ENCODE assay signal across 1 cellular context in the genomic region with DNA sequence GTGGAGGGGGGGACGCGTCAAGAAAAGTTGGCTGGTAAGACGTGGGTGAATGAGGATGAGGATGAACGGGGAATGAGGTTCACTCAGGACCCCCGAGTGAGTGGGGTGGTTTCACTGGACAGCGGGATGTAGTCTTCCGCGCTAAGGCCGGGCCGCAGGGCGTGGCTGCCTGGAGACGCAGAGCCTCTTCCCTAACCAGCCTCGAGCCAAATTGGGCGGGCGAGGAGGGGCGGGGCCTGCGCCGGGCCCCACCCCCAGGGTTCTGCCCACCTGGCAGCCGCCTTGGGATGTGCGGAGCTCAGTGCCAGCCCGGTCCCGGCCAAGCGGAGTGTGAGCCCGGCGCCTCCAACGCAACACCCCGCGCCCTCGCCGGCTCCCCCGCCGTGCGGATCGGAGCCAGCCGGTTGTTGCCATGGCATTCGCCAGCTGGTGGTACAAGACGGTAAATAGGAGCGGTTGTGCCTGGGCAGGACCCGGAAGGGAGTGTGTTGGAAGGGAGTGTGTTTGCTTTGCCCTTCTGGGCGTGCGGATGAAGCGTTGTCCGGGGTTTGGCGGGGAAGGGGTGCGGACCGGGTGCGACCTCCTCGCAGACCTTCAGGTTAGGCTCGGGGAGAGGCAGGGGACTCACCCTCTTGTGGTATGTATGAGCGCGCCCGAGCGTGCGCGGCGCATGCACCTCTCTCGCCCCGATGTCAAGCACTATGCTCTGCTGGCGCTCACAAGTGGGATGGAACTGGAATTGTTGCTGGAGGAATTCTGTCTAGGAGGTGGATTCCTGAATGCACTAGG.
TF ChIP-seq lines count a peak whose summit lies in the region.

No MANE protein-coding gene starts in this region.

TF ChIP-seq in HepG2, 621 proteins besides CTCF, POLR2A, EP300 and RAD21 (continued from another document and continues in another):
- TF ChIP-seq, protein P1, sequence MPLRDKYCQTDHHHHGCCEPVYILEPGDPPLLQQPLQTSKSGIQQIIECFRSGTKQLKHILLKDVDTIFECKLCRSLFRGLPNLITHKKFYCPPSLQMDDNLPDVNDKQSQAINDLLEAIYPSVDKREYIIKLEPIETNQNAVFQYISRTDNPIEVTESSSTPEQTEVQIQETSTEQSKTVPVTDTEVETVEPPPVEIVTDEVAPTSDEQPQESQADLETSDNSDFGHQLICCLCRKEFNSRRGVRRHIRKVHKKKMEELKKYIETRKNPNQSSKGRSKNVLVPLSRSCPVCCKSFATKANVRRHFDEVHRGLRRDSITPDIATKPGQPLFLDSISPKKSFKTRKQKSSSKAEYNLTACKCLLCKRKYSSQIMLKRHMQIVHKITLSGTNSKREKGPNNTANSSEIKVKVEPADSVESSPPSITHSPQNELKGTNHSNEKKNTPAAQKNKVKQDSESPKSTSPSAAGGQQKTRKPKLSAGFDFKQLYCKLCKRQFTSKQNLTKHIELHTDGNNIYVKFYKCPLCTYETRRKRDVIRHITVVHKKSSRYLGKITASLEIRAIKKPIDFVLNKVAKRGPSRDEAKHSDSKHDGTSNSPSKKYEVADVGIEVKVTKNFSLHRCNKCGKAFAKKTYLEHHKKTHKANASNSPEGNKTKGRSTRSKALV (CRISPR knock-in tag; IDR thresholded peaks at IDR 0.05), result peak; percentile 67; the same call in 1 of the 2 replicates
- TF ChIP-seq ZNF530 (CRISPR knock-in tag; IDR thresholded peaks at IDR 0.05; ENCODE audit: low read depth) (no peak), TCF12 (IDR thresholded peaks at IDR 0.05) (no peak), TCF12 (CRISPR knock-in tag; IDR thresholded peaks at IDR 0.05) (no peak), ZNF761 (CRISPR knock-in tag; conservative IDR thresholded peaks at IDR 0.05) (0 out of 2 replicates have a peak, but pooled peaks have one; percentile 1), NR1H2 (CRISPR knock-in tag; IDR thresholded peaks at IDR 0.05; ENCODE audit: borderline replicate concordance, low read depth) (no peak), NFE2 (CRISPR knock-in tag; IDR thresholded peaks at IDR 0.05) (no peak), GZF1 (CRISPR knock-in tag; IDR thresholded peaks at IDR 0.05) (no peak), ZNF12 (CRISPR knock-in tag; IDR thresholded peaks at IDR 0.05) (0 out of 2 replicates have a peak, but pooled peaks have one; percentile 19), ATF7-NPFF (CRISPR knock-in tag; IDR thresholded peaks at IDR 0.05; ENCODE audit: low read depth) (no peak), KLF12 (CRISPR knock-in tag; IDR thresholded peaks at IDR 0.05; ENCODE audit: borderline replicate concordance) (0 out of 2 replicates have a peak, but pooled peaks have one; percentile 48), TEAD2 (CRISPR knock-in tag; IDR thresholded peaks at IDR 0.05) (no peak), ZNF484 (CRISPR knock-in tag; IDR thresholded peaks at IDR 0.05; ENCODE audit: borderline replicate concordance, low read depth) (no peak), ZBTB3 (CRISPR knock-in tag; IDR thresholded peaks at IDR 0.05; ENCODE audit: borderline replicate concordance, low read depth) (no peak), EHMT2 (IDR thresholded peaks at IDR 0.05; ENCODE audit: borderline replicate concordance, low read depth, low read length) (no peak), POLR2AphosphoS5 (IDR thresholded peaks at IDR 0.05; ENCODE audit: low read depth, low read length) (peak; percentile 22; the same call in 1 of the 2 replicates), ZFP82 (CRISPR knock-in tag; IDR thresholded peaks at IDR 0.05; ENCODE audit: borderline replicate concordance) (no peak), ZBTB1 (CRISPR knock-in tag; IDR thresholded peaks at IDR 0.05; ENCODE audit: borderline replicate concordance) (no peak), ZBTB7A (CRISPR knock-in tag; IDR thresholded peaks at IDR 0.05) (no peak), ATAD3A (CRISPR knock-in tag; IDR thresholded peaks at IDR 0.05) (no peak), CBX5 (CRISPR knock-in tag; IDR thresholded peaks at IDR 0.05; ENCODE audit: borderline replicate concordance) (no peak), ARNTL (CRISPR knock-in tag; IDR thresholded peaks at IDR 0.05) (no peak), ZNF614 (CRISPR knock-in tag; IDR thresholded peaks at IDR 0.05; ENCODE audit: borderline replicate concordance) (no peak), ASH2L (IDR thresholded peaks at IDR 0.05; ENCODE audit: insufficient read length, low read depth, low read length) (peak; percentile 55), SAP130 (CRISPR knock-in tag; IDR thresholded peaks at IDR 0.05; ENCODE audit: low read depth) (peak; percentile 67), ZNF350 (CRISPR knock-in tag; IDR thresholded peaks at IDR 0.05; ENCODE audit: borderline replicate concordance, low read depth) (peak; percentile 45; the same call in 1 of the 2 replicates), MED1 (CRISPR knock-in tag; IDR thresholded peaks at IDR 0.05) (peak; percentile 18; the same call in 1 of the 2 replicates), ZSCAN31 (CRISPR knock-in tag; IDR thresholded peaks at IDR 0.05; ENCODE audit: low read depth) (peak; percentile 5; the same call in 1 of the 2 replicates), GPN1 (CRISPR knock-in tag; IDR thresholded peaks at IDR 0.05; ENCODE audit: borderline replicate concordance) (no peak), ZSCAN25 (CRISPR knock-in tag; IDR thresholded peaks at IDR 0.05) (no peak), KAT8 (CRISPR knock-in tag; IDR thresholded peaks at IDR 0.05) (no peak)
- TF ChIP-seq, protein P2, sequence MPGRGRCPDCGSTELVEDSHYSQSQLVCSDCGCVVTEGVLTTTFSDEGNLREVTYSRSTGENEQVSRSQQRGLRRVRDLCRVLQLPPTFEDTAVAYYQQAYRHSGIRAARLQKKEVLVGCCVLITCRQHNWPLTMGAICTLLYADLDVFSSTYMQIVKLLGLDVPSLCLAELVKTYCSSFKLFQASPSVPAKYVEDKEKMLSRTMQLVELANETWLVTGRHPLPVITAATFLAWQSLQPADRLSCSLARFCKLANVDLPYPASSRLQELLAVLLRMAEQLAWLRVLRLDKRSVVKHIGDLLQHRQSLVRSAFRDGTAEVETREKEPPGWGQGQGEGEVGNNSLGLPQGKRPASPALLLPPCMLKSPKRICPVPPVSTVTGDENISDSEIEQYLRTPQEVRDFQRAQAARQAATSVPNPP (CRISPR knock-in tag; IDR thresholded peaks at IDR 0.05), result no peak
- TF ChIP-seq, protein P3, sequence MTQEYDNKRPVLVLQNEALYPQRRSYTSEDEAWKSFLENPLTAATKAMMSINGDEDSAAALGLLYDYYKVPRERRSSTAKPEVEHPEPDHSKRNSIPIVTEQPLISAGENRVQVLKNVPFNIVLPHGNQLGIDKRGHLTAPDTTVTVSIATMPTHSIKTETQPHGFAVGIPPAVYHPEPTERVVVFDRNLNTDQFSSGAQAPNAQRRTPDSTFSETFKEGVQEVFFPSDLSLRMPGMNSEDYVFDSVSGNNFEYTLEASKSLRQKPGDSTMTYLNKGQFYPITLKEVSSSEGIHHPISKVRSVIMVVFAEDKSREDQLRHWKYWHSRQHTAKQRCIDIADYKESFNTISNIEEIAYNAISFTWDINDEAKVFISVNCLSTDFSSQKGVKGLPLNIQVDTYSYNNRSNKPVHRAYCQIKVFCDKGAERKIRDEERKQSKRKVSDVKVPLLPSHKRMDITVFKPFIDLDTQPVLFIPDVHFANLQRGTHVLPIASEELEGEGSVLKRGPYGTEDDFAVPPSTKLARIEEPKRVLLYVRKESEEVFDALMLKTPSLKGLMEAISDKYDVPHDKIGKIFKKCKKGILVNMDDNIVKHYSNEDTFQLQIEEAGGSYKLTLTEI (CRISPR knock-in tag; conservative IDR thresholded peaks at IDR 0.05), result no peak
- TF ChIP-seq, protein P4, sequence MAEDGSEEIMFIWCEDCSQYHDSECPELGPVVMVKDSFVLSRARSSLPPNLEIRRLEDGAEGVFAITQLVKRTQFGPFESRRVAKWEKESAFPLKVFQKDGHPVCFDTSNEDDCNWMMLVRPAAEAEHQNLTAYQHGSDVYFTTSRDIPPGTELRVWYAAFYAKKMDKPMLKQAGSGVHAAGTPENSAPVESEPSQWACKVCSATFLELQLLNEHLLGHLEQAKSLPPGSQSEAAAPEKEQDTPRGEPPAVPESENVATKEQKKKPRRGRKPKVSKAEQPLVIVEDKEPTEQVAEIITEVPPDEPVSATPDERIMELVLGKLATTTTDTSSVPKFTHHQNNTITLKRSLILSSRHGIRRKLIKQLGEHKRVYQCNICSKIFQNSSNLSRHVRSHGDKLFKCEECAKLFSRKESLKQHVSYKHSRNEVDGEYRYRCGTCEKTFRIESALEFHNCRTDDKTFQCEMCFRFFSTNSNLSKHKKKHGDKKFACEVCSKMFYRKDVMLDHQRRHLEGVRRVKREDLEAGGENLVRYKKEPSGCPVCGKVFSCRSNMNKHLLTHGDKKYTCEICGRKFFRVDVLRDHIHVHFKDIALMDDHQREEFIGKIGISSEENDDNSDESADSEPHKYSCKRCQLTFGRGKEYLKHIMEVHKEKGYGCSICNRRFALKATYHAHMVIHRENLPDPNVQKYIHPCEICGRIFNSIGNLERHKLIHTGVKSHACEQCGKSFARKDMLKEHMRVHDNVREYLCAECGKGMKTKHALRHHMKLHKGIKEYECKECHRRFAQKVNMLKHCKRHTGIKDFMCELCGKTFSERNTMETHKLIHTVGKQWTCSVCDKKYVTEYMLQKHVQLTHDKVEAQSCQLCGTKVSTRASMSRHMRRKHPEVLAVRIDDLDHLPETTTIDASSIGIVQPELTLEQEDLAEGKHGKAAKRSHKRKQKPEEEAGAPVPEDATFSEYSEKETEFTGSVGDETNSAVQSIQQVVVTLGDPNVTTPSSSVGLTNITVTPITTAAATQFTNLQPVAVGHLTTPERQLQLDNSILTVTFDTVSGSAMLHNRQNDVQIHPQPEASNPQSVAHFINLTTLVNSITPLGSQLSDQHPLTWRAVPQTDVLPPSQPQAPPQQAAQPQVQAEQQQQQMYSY (CRISPR knock-in tag; IDR thresholded peaks at IDR 0.05), result peak; percentile 73; the same call in 1 of the 2 replicates
- TF ChIP-seq, protein P5, sequence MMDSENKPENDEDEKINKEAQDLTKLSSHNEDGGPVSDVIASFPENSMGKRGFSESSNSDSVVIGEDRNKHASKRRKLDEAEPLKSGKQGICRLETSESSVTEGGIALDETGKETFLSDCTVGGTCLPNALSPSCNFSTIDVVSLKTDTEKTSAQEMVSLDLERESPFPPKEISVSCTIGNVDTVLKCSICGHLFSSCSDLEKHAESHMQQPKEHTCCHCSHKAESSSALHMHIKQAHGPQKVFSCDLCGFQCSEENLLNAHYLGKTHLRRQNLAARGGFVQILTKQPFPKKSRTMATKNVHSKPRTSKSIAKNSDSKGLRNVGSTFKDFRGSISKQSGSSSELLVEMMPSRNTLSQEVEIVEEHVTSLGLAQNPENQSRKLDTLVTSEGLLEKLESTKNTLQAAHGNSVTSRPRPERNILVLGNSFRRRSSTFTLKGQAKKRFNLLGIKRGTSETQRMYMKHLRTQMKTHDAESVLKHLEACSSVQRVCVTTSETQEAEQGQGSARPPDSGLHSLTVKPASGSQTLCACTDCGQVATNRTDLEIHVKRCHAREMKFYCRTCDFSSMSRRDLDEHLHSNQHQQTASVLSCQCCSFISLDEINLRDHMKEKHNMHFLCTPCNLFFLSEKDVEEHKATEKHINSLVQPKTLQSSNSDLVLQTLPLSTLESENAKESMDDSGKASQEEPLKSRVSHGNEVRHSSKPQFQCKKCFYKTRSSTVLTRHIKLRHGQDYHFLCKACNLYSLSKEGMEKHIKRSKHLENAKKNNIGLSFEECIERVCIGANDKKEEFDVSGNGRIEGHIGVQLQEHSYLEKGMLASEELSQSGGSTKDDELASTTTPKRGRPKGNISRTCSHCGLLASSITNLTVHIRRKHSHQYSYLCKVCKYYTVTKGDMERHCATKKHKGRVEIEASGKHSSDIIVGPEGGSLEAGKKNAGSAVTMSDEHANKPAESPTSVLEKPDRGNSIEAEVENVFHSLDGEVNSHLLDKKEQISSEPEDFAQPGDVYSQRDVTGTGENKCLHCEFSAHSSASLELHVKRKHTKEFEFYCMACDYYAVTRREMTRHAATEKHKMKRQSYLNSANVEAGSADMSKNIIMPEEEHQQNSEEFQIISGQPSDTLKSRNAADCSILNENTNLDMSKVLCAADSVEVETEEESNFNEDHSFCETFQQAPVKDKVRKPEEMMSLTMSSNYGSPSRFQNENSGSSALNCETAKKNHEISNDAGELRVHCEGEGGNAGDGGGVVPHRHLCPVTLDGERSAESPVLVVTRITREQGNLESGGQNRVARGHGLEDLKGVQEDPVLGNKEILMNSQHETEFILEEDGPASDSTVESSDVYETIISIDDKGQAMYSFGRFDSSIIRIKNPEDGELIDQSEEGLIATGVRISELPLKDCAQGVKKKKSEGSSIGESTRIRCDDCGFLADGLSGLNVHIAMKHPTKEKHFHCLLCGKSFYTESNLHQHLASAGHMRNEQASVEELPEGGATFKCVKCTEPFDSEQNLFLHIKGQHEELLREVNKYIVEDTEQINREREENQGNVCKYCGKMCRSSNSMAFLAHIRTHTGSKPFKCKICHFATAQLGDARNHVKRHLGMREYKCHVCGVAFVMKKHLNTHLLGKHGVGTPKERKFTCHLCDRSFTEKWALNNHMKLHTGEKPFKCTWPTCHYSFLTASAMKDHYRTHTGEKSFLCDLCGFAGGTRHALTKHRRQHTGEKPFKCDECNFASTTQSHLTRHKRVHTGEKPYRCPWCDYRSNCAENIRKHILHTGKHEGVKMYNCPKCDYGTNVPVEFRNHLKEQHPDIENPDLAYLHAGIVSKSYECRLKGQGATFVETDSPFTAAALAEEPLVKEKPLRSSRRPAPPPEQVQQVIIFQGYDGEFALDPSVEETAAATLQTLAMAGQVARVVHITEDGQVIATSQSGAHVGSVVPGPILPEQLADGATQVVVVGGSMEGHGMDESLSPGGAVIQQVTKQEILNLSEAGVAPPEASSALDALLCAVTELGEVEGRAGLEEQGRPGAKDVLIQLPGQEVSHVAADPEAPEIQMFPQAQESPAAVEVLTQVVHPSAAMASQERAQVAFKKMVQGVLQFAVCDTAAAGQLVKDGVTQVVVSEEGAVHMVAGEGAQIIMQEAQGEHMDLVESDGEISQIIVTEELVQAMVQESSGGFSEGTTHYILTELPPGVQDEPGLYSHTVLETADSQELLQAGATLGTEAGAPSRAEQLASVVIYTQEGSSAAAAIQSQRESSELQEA (CRISPR knock-in tag; IDR thresholded peaks at IDR 0.05; ENCODE audit: not compliant biosample characterization), result no peak
- TF ChIP-seq, protein P6, sequence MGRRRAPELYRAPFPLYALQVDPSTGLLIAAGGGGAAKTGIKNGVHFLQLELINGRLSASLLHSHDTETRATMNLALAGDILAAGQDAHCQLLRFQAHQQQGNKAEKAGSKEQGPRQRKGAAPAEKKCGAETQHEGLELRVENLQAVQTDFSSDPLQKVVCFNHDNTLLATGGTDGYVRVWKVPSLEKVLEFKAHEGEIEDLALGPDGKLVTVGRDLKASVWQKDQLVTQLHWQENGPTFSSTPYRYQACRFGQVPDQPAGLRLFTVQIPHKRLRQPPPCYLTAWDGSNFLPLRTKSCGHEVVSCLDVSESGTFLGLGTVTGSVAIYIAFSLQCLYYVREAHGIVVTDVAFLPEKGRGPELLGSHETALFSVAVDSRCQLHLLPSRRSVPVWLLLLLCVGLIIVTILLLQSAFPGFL (CRISPR knock-in tag; IDR thresholded peaks at IDR 0.05), result no peak
